8 cellular contexts compared by ENCODE assay signal in genomic region chr16:75555707-75556512, GRCh38. TPM values are rescaled to one million over a fixed set of nuclear protein-coding genes. Genes with fewer than 3 reads are reported as not detected.
DNase-seq lines count a peak whose midpoint lies in the region; ATAC-seq, FAIRE-seq and TF ChIP-seq lines count a peak whose summit lies in the region.

TMEM231 (minus strand) TSS chr16:75556252; CDS start chr16:75556209, 43 bp downstream.

- DNase-seq in H54 (ENCODE audit: insufficient read length, low spot score) (peak; percentile 94), SJCRH30 (peak; percentile 88 to 89), substantia nigra (lab: John Stamatoyannopoulos, UW) (peak; percentile 47 to 99 (median 94))
- DNase-seq in activated naive CD4-positive, alpha-beta T cell treated with Interleukin-2 at 50 U/mL for 16 hours = peak; percentile 98

- WGBS in gastroesophageal sphincter (ENCODE audit: low coverage in 1 of 2), 2 donors = 0% methylated on average over 4 to 7 of the region's 80 CpGs

- no peak for TF ChIP-seq EP300 in gastroesophageal sphincter (IDR thresholded peaks at IDR 0.05)

- ATAC-seq in gastroesophageal sphincter = peak; percentile 97

- peak within 1 kb of the TSS; percentile 76 for H2AFZ ChIP-seq in Loucy (ENCODE audit: low read length)

- TF ChIP-seq POLR2A in H54 (IDR thresholded peaks at IDR 0.05; ENCODE audit: low read depth, low read length) (peak; percentile 42; the same call in 1 of the 2 replicates), gastroesophageal sphincter (IDR thresholded peaks at IDR 0.05) (peak in 1 of 2 donors; percentile 30)

- H3K9me3 ChIP-seq in Loucy (ENCODE audit: insufficient read depth, low read depth, low read length) = no peaks in the 10 kb centered on the region
- H3K9me3 ChIP-seq in SJCRH30 (replicated peaks) = no peaks in the 10 kb centered on the region
- no peaks in the 10 kb centered on the region for H3K9me3 ChIP-seq in gastroesophageal sphincter
- H3K9me3 ChIP-seq in neutrophil = no peaks in the 10 kb centered on the region

- no peaks in the 10 kb centered on the region for H3K36me3 ChIP-seq in Loucy (ENCODE audit: insufficient read depth, low read length)
- H3K36me3 ChIP-seq in SJCRH30 = no peaks in the 10 kb centered on the region
- H3K36me3 ChIP-seq in gastroesophageal sphincter = no peaks in the 10 kb centered on the region
- no peaks in the 10 kb centered on the region for H3K36me3 ChIP-seq in neutrophil

- H3K27me3 ChIP-seq in Loucy (ENCODE audit: insufficient read depth, low read length, poor library complexity, severe bottlenecking) (no peaks in the 10 kb centered on the region), SJCRH30 (no peaks in the 10 kb centered on the region), gastroesophageal sphincter (no peaks in the 10 kb centered on the region), neutrophil (peaks cover 61% of the 10 kb centered on the region)

- no peaks in the 10 kb centered on the region for H3F3A ChIP-seq in Loucy (ENCODE audit: low read depth)

- H3K9me2 ChIP-seq in Loucy (replicated peaks; ENCODE audit: low read depth, low read length) = no peaks in the 10 kb centered on the region

- FAIRE-seq in G401.6 (lab: Jason Lieb, UNC) = peak; percentile 97
- FAIRE-seq in H54 (lab: Jason Lieb, UNC) = no peak

- peak within 1 kb of the TSS; percentile 73 for H3K4me3 ChIP-seq in Loucy (ENCODE audit: low read length, poor library complexity, severe bottlenecking)
- peak within 1 kb of the TSS; percentile 62 for H3K4me3 ChIP-seq in SJCRH30
- peak within 1 kb of the TSS; percentile 39 to 66 for H3K4me3 ChIP-seq in gastroesophageal sphincter
- peak within 1 kb of the TSS; percentile 78 to 89 for H3K4me3 ChIP-seq in neutrophil (ENCODE audit: low read depth in 1 of 2, low read length in 1 of 2)

- H4K20me1 ChIP-seq in Loucy (ENCODE audit: insufficient read depth, low read length, poor library complexity, severe bottlenecking) = no peaks in the 10 kb centered on the region

- no peak for TF ChIP-seq CTCF in Loucy (conservative IDR thresholded peaks at IDR 0.05; ENCODE audit: low read length)
- no peak for TF ChIP-seq CTCF in gastroesophageal sphincter (IDR thresholded peaks at IDR 0.05)
- TF ChIP-seq CTCF in neutrophil (IDR thresholded peaks at IDR 0.05) = peak; percentile 18

- peak within 1 kb of the TSS; percentile 61 for H3K9ac ChIP-seq in Loucy (ENCODE audit: low read depth, low read length, poor library complexity, severe bottlenecking)

- H3K79me2 ChIP-seq in Loucy (ENCODE audit: insufficient read depth, low read length) = no peaks in the 10 kb centered on the region

- H3K4me1 ChIP-seq in Loucy (ENCODE audit: insufficient read depth, low read length, poor library complexity, severe bottlenecking) = peaks cover 20% of the 10 kb centered on the region
- no peaks in the 10 kb centered on the region for H3K4me1 ChIP-seq in SJCRH30
- H3K4me1 ChIP-seq in gastroesophageal sphincter = peaks cover 0 to 22% (median 0%) of the 10 kb centered on the region in 3 donors
- peaks cover 16 to 17% of the 10 kb centered on the region in 2 experiments for H3K4me1 ChIP-seq in neutrophil (ENCODE audit: control insufficient read depth in 1 of 2, insufficient read depth in 1 of 2, low read depth in 1 of 2, low read length in 1 of 2)

- H3K4me2 ChIP-seq in Loucy (ENCODE audit: low read depth, low read length, poor library complexity, severe bottlenecking) = peak within 1 kb of the TSS; percentile 71

- H3K27ac ChIP-seq in SJCRH30 (no peak within 1 kb of the TSS), gastroesophageal sphincter (peak within 1 kb of the TSS; percentile 31 to 91 (median 80)), neutrophil (peak within 1 kb of the TSS; percentile 58), substantia nigra (ENCODE audit: low read depth, low read length, poor library complexity, severe bottlenecking) (peak within 1 kb of the TSS; percentile 84)

RNA-seq across cellular contexts. Expression of gene TMEM231, which starts in this region (rescaled TPM):
- 2.6 and 5.1 TPM in 2 replicates for total RNA-seq in SJCRH30 (2014; rRNA removed; shearing (Covaris generic))
- 10 to 100 TPM in 1 of 4 donors, 1 to 10 TPM in 3; 7.2 to 12.0 (median 9.3) TPM for total RNA-seq in gastroesophageal sphincter
